Comparison of ENCODE assay signal across 7 cellular contexts in the genomic region with DNA sequence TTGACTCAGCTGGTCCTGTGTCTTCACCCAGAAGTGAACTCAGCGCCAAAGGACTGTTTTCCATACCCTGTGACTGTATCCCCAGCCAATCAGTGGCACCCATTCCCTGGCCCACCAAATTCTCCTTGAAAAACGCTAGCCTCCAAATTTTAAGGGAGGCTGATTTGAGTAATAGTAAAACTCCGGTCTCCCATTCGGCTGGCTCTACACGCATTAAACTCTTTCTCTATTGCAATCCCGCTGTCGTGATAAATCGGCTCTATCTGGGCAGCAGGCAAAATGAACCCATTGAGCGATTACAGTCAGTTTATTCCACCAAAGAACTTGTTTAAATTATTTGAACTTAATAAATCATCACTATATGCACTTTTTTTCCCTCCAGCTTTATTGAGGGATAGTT.
"Had no signal": no experiment of that assay in that cellular context is flagged by ENCODE, and none has a peak within 500 bp of the region (broad histone marks: within the 10 kb centered on the region; RNA-seq: fewer than 3 reads in every experiment).

No MANE protein-coding gene starts in this region.

- DNase-seq: GM23248, GOT3, H7, KG1 had no signal

- ATAC-seq: HCT116, HepG2 had no signal

- H3K27ac Mint-ChIP-seq: IgD-negative memory B cell had no signal

- H3K4me3 Mint-ChIP-seq: IgD-negative memory B cell had no signal
